ENCODE assay signal across 8 cellular contexts in the genomic region with DNA sequence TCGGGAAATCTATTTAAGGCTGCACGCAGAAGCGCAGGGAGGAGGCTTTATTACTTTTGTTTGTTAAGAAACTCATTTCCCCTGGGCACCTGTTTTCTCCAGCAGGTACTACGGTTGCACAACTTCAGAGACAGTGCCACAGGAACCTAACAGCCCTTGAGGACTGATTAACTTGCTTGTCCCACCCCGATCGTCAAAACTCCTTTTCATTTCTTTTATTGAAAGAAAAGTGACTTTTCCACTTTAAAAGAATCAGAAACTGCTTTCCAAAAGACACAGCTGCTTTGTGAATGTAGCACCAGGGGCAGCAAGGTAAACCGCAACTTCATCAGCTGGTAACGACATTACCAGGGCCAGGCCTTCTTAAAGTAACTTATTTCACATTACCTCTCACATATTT. TPM values are rescaled to one million over a fixed set of nuclear protein-coding genes. Genes with fewer than 3 reads are reported as not detected.
DNase-seq lines count a peak whose midpoint lies in the region; ATAC-seq and TF ChIP-seq lines count a peak whose summit lies in the region.

No MANE protein-coding gene starts in this region.

- no peaks in the 10 kb centered on the region for H3K9me3 ChIP-seq in hepatocyte (ENCODE audit: low read depth)

- H3K4me1 Mint-ChIP-seq in activated naive CD4-positive, alpha-beta T cell treated with anti-CD3 and anti-CD28 coated beads, Interleukin-2, amount 50 U/mL, for 24 hours, result peaks cover 70% of the 10 kb centered on the region
- peaks cover 60% of the 10 kb centered on the region for H3K4me1 Mint-ChIP-seq in stimulated activated effector memory CD8-positive, alpha-beta T cell treated with anti-CD3 and anti-CD28 coated beads, Interleukin-12 subunit alpha, Interleukin-12 subunit beta, amount 100 ng/mL, for 72 hours

- H3K27ac ChIP-seq in VCaP, result peak overlapping the region; percentile 100
- H3K27ac ChIP-seq in hepatocyte, result peak overlapping the region; percentile 99

- peak overlapping the region; percentile 95 for H3K4me3 Mint-ChIP-seq in activated naive CD4-positive, alpha-beta T cell treated with anti-CD3 and anti-CD28 coated beads, Interleukin-2, amount 50 U/mL, for 24 hours
- peak overlapping the region; percentile 80 for H3K4me3 Mint-ChIP-seq in stimulated activated effector memory CD8-positive, alpha-beta T cell treated with anti-CD3 and anti-CD28 coated beads, Interleukin-12 subunit alpha, Interleukin-12 subunit beta, amount 100 ng/mL, for 72 hours

- H3K4me2 ChIP-seq in hepatocyte, result peak overlapping the region; percentile 77

- no peaks in the 10 kb centered on the region for H3K27me3 Mint-ChIP-seq in activated naive CD4-positive, alpha-beta T cell treated with anti-CD3 and anti-CD28 coated beads, Interleukin-2, amount 50 U/mL, for 24 hours

- peaks cover 57% of the 10 kb centered on the region for H4K20me1 ChIP-seq in hepatocyte (ENCODE audit: insufficient read depth, poor library complexity, severe bottlenecking)

- no peaks in the 10 kb centered on the region for H3K27me3 ChIP-seq in hepatocyte

- H3K9me2 ChIP-seq in hepatocyte (replicated peaks; ENCODE audit: insufficient read depth), result no peaks in the 10 kb centered on the region

- H2AFZ ChIP-seq in hepatocyte, result no peak overlapping the region

- H3K36me3 ChIP-seq in hepatocyte (replicated peaks; ENCODE audit: insufficient read depth, low read depth), result no peaks in the 10 kb centered on the region

- H3K4me3 ChIP-seq in hepatocyte, result peak overlapping the region; percentile 84

- TF ChIP-seq CTCF in VCaP (conservative IDR thresholded peaks at IDR 0.05), result no peak
- TF ChIP-seq CTCF in hepatocyte (IDR thresholded peaks at IDR 0.05; ENCODE audit: poor library complexity), result no peak

- no peak for ATAC-seq in stimulated activated effector memory CD8-positive, alpha-beta T cell treated with anti-CD3 and anti-CD28 coated beads, Interleukin-12 subunit alpha, Interleukin-12 subunit beta, amount 100 ng/mL, for 72 hours
- no peak for ATAC-seq in HG03354 (IDR thresholded peaks at IDR 0.05; ENCODE audit: poor library complexity, severe bottlenecking, unreplicated experiment)

- DNase-seq in activated naive CD4-positive, alpha-beta T cell treated with anti-CD3 and anti-CD28 coated beads, Interleukin-2, amount 50 U/mL, for 16 hours, result no peak
- DNase-seq in hepatocyte (ENCODE audit: low spot score) (peak; percentile 64), NCI-H1436 treated with DMSO at 0.1 percent for 48 hours (lab: John Stamatoyannopoulos, UW) (no peak), cerebellum (ENCODE audit: low spot score) (no peak)
- no peak for DNase-seq in stimulated activated effector memory CD8-positive, alpha-beta T cell treated with anti-CD3 and anti-CD28 coated beads, Interleukin-12 subunit alpha, Interleukin-12 subunit beta, amount 100 ng/mL, for 72 hours (ENCODE audit: low spot score in 2 of 2)

- peaks cover 58% of the 10 kb centered on the region for H3K79me2 ChIP-seq in hepatocyte

- peaks cover 12% of the 10 kb centered on the region for H3K36me3 Mint-ChIP-seq in activated naive CD4-positive, alpha-beta T cell treated with anti-CD3 and anti-CD28 coated beads, Interleukin-2, amount 50 U/mL, for 24 hours
- peaks cover 49% of the 10 kb centered on the region for H3K36me3 Mint-ChIP-seq in stimulated activated effector memory CD8-positive, alpha-beta T cell treated with anti-CD3 and anti-CD28 coated beads, Interleukin-12 subunit alpha, Interleukin-12 subunit beta, amount 100 ng/mL, for 72 hours

- peak overlapping the region; percentile 93 for H3K27ac Mint-ChIP-seq in activated naive CD4-positive, alpha-beta T cell treated with anti-CD3 and anti-CD28 coated beads, Interleukin-2, amount 50 U/mL, for 24 hours
- peak overlapping the region; percentile 92 for H3K27ac Mint-ChIP-seq in stimulated activated effector memory CD8-positive, alpha-beta T cell treated with anti-CD3 and anti-CD28 coated beads, Interleukin-12 subunit alpha, Interleukin-12 subunit beta, amount 100 ng/mL, for 72 hours

- 2% methylated on average over 8 of the region's 8 CpGs for whole genome bisulfite sequencing in hepatocyte (ENCODE audit: low lambda C conversion rate, missing lambda C conversion rate)

- H3K9me3 Mint-ChIP-seq in activated naive CD4-positive, alpha-beta T cell treated with anti-CD3 and anti-CD28 coated beads, Interleukin-2, amount 50 U/mL, for 24 hours, result no peaks in the 10 kb centered on the region
- no peaks in the 10 kb centered on the region for H3K9me3 Mint-ChIP-seq in stimulated activated effector memory CD8-positive, alpha-beta T cell treated with anti-CD3 and anti-CD28 coated beads, Interleukin-12 subunit alpha, Interleukin-12 subunit beta, amount 100 ng/mL, for 72 hours

- peaks cover 40% of the 10 kb centered on the region for H3K4me1 ChIP-seq in hepatocyte (ENCODE audit: insufficient read depth)

RNA-seq across cellular contexts. Expression of a gene that starts 1.5 kb away (rescaled TPM):
- 135 and 143 TPM in 2 replicates for total RNA-seq in hepatocyte
- 104 and 135 TPM in 2 replicates for polyA plus RNA-seq in hepatocyte
- total RNA-seq in cerebellum, result 253 TPM
